In the genomic region with DNA sequence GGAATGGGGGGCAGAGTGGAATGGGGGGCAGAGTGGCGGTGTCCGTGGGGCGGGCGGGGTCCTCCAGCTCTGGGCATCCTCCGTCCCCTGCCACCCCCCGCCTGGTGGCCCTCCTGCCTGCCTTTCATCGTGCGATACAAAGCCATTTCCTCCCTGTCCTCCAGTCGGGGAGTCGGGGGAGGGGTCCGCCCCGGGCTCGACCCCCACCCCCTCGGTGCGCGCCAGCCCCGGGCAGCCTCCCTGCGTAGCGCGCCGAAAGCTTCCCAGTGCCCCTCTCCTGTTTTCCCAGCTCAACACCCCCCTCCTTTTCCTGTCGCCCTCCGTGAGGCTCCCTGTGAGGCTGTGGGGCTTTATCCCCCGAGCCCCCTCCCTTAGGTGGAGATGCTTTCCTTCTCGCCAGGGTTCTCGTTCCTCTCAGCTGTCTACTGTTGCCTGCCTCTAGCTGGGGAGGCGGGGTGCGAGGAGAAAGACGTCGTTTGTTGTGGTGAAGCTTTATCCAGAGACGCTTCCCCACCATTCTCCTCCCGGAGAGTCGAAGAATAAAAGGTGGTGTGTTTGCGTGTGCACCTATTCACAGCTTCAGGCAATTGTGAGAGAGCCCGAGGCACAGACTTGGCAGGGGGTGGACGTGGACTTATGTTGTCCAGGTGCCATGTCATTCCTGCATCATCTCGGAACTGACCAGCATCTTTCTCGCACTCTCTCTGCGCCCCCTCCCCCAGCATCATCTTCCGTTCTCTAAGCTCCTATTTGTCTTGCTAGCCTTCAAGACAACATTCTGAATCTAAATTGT, we compare ENCODE assay signal across 8 cellular contexts. TPM values are rescaled to one million over a fixed set of nuclear protein-coding genes. Genes with fewer than 3 reads are reported as not detected.
A peak's percentile ranks its signal among the peaks of the same experiment; 100 is the strongest.
DNase-seq lines count a peak whose midpoint lies in the region; ATAC-seq and TF ChIP-seq lines count a peak whose summit lies in the region.

No MANE protein-coding gene starts in this region.

- no peak for ATAC-seq in natural killer cell treated with Interleukin-12 subunit alpha and Interleukin-12 subunit beta and Interleukin-15 and Interleukin-18, amount 100 ng/mL, for 72 hours
- no peak for ATAC-seq in HG02588 (IDR thresholded peaks at IDR 0.05; ENCODE audit: unreplicated experiment)

- H3K36me3 ChIP-seq in HEK293 (ENCODE audit: control insufficient read depth in 2 of 2, insufficient read depth in 1 of 2, low read length in 2 of 2): no peaks in the 10 kb centered on the region
- no peaks in the 10 kb centered on the region for H3K36me3 ChIP-seq in esophagus squamous epithelium
- no peaks in the 10 kb centered on the region for H3K36me3 ChIP-seq in vagina

- CTCF ChIA-PET in HEK293 (lab: Yijun Ruan, JAX): interaction anchor here (0.6 to 2.2 kb wide), 9 partner anchors 16 to 557 kb away, joined by 3 to 15 read pairs (median 4); no protein-coding TSS in a partner anchor

- intact Hi-C loops in esophagus squamous epithelium (cut with DNase I) (no loop called here), vagina (cut with DNase I) (no loop called here)

- no peak for TF ChIP-seq CTCF in HEK293 (tag by site-specific recombination; IDR thresholded peaks at IDR 0.05)
- no peak for TF ChIP-seq CTCF in esophagus squamous epithelium (IDR thresholded peaks at IDR 0.05)
- TF ChIP-seq CTCF in vagina (IDR thresholded peaks at IDR 0.05): no peak

- no peaks in the 10 kb centered on the region for H3K9me3 ChIP-seq in HEK293 (ENCODE audit: control insufficient read depth, insufficient read depth, low read depth, low read length)
- no peaks in the 10 kb centered on the region for H3K9me3 ChIP-seq in esophagus squamous epithelium
- no peaks in the 10 kb centered on the region for H3K9me3 ChIP-seq in vagina

- H3K4me3 ChIP-seq in HEK293 (ENCODE audit: low read depth, low read length) (peak overlapping the region; percentile 95), esophagus squamous epithelium (peak overlapping the region; percentile 64 to 84 (median 78)), vagina (peak overlapping the region; percentile 79 to 89)

- peak in 12 of 14 donors; percentile 34 to 73 (median 48) for DNase-seq in C1 segment of cervical spinal cord (lab: John Stamatoyannopoulos, UW)
- peak; percentile 4 to 19 for DNase-seq in activated CD4-positive, alpha-beta T cell treated with anti-CD3 and anti-CD28 coated beads, Interleukin-2, amount 50 U/mL, for 48 hours
- DNase-seq in esophagus squamous epithelium (lab: John Stamatoyannopoulos, UW): no peak
- no peak for DNase-seq in natural killer cell treated with Interleukin-12 subunit alpha and Interleukin-12 subunit beta and Interleukin-15 and Interleukin-18, amount 100 ng/mL, for 72 hours (ENCODE audit: low spot score)
- DNase-seq in vagina (ENCODE audit: extremely low spot score in 2 of 2): no peak
- DNase-seq in NK-92 treated with Interleukin-12 subunit alpha and Interleukin-12 subunit beta, amount 100 ng/mL, for 24 hours (lab: John Stamatoyannopoulos, UW): no peak

- no peaks in the 10 kb centered on the region for H3K36me3 Mint-ChIP-seq in natural killer cell treated with Interleukin-12 subunit alpha and Interleukin-12 subunit beta and Interleukin-15 and Interleukin-18, amount 100 ng/mL, for 72 hours

- no peak for TF ChIP-seq POLR2A in esophagus squamous epithelium (IDR thresholded peaks at IDR 0.05)
- TF ChIP-seq POLR2A in vagina (IDR thresholded peaks at IDR 0.05): no peak

- H3K9me3 Mint-ChIP-seq in natural killer cell treated with Interleukin-12 subunit alpha and Interleukin-12 subunit beta and Interleukin-15 and Interleukin-18, amount 100 ng/mL, for 72 hours: no peaks in the 10 kb centered on the region

- H3K27me3 ChIP-seq in esophagus squamous epithelium (peaks cover 0 to 9% (median 0%) of the 10 kb centered on the region in 4 donors), vagina (no peaks in the 10 kb centered on the region)

- H3K4me3 Mint-ChIP-seq in natural killer cell treated with Interleukin-12 subunit alpha and Interleukin-12 subunit beta and Interleukin-15 and Interleukin-18, amount 100 ng/mL, for 72 hours: peak overlapping the region; percentile 81

- H3K4me1 ChIP-seq in HEK293 (ENCODE audit: control insufficient read depth, insufficient read depth, low read length): no peaks in the 10 kb centered on the region
- peaks cover 6 to 25% (median 10%) of the 10 kb centered on the region in 3 donors for H3K4me1 ChIP-seq in esophagus squamous epithelium
- H3K4me1 ChIP-seq in vagina: peaks cover 7% of the 10 kb centered on the region

- peaks cover 15 to 19% of the 10 kb centered on the region in 2 donors for H3K4me1 Mint-ChIP-seq in natural killer cell treated with Interleukin-12 subunit alpha and Interleukin-12 subunit beta and Interleukin-15 and Interleukin-18, amount 100 ng/mL, for 72 hours (ENCODE audit: low read depth in 2 of 2)

- POLR2A ChIA-PET in HEK293 (lab: Yijun Ruan, JAX): interaction anchor here (0.6 to 1.7 kb wide), 11 partner anchors 11 to 690 kb away, joined by 3 to 13 read pairs (median 4); partner anchors contain the start of gene METTL13

- 1 to 4% methylated on average over 6 to 20 of the region's 40 CpGs for WGBS in esophagus squamous epithelium, 2 donors

- peak overlapping the region in 1 of 2 donors; percentile 64 for H3K27ac Mint-ChIP-seq in natural killer cell treated with Interleukin-12 subunit alpha and Interleukin-12 subunit beta and Interleukin-15 and Interleukin-18, amount 100 ng/mL, for 72 hours

- peaks cover 18 to 30% of the 10 kb centered on the region in 2 donors for H3K27me3 Mint-ChIP-seq in natural killer cell treated with Interleukin-12 subunit alpha and Interleukin-12 subunit beta and Interleukin-15 and Interleukin-18, amount 100 ng/mL, for 72 hours

- H3K27ac ChIP-seq in HEK293 (ENCODE audit: extremely low read depth, low read depth, low read length) (no peak overlapping the region; the same call in 1 of the 2 replicates), esophagus squamous epithelium (peak overlapping the region in 3 of 4 donors; percentile 80 to 84 (median 83)), vagina (peak overlapping the region; percentile 81)

TF ChIP-seq in HEK293, 187 proteins besides CTCF, POLR2A, EP300 and RAD21 (continues in another document):
- TF ChIP-seq WT1 (tag by site-specific recombination; IDR thresholded peaks at IDR 0.05) (no peak), ZNF558 (tag by site-specific recombination; IDR thresholded peaks at IDR 0.05) (no peak), PRDM1 (tag by site-specific recombination; IDR thresholded peaks at IDR 0.05) (peak; percentile 61), ZBTB17 (tag by site-specific recombination; IDR thresholded peaks at IDR 0.05) (0 out of 2 replicates have a peak, but pooled peaks have one; percentile 22), MEIS1 (CRISPR knock-in tag; IDR thresholded peaks at IDR 0.05; ENCODE audit: borderline replicate concordance) (no peak), HOXD13 (CRISPR knock-in tag; IDR thresholded peaks at IDR 0.05; ENCODE audit: borderline replicate concordance) (no peak), GLIS2 (tag by site-specific recombination; IDR thresholded peaks at IDR 0.05) (peak; percentile 90), ZNF626 (tag by site-specific recombination; IDR thresholded peaks at IDR 0.05) (no peak), ZNF707 (tag by site-specific recombination; IDR thresholded peaks at IDR 0.05) (no peak), ZFHX2 (tag by site-specific recombination; conservative IDR thresholded peaks at IDR 0.05) (no peak), ZNF112 (tag by site-specific recombination; IDR thresholded peaks at IDR 0.05) (no peak)
- TF ChIP-seq, protein P1, sequence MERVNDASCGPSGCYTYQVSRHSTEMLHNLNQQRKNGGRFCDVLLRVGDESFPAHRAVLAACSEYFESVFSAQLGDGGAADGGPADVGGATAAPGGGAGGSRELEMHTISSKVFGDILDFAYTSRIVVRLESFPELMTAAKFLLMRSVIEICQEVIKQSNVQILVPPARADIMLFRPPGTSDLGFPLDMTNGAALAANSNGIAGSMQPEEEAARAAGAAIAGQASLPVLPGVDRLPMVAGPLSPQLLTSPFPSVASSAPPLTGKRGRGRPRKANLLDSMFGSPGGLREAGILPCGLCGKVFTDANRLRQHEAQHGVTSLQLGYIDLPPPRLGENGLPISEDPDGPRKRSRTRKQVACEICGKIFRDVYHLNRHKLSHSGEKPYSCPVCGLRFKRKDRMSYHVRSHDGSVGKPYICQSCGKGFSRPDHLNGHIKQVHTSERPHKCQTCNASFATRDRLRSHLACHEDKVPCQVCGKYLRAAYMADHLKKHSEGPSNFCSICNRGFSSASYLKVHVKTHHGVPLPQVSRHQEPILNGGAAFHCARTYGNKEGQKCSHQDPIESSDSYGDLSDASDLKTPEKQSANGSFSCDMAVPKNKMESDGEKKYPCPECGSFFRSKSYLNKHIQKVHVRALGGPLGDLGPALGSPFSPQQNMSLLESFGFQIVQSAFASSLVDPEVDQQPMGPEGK (tag by site-specific recombination; IDR thresholded peaks at IDR 0.05): peak; percentile 79
- TF ChIP-seq, protein P2, sequence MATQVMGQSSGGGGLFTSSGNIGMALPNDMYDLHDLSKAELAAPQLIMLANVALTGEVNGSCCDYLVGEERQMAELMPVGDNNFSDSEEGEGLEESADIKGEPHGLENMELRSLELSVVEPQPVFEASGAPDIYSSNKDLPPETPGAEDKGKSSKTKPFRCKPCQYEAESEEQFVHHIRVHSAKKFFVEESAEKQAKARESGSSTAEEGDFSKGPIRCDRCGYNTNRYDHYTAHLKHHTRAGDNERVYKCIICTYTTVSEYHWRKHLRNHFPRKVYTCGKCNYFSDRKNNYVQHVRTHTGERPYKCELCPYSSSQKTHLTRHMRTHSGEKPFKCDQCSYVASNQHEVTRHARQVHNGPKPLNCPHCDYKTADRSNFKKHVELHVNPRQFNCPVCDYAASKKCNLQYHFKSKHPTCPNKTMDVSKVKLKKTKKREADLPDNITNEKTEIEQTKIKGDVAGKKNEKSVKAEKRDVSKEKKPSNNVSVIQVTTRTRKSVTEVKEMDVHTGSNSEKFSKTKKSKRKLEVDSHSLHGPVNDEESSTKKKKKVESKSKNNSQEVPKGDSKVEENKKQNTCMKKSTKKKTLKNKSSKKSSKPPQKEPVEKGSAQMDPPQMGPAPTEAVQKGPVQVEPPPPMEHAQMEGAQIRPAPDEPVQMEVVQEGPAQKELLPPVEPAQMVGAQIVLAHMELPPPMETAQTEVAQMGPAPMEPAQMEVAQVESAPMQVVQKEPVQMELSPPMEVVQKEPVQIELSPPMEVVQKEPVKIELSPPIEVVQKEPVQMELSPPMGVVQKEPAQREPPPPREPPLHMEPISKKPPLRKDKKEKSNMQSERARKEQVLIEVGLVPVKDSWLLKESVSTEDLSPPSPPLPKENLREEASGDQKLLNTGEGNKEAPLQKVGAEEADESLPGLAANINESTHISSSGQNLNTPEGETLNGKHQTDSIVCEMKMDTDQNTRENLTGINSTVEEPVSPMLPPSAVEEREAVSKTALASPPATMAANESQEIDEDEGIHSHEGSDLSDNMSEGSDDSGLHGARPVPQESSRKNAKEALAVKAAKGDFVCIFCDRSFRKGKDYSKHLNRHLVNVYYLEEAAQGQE (tag by site-specific recombination; IDR thresholded peaks at IDR 0.05): peak; percentile 72; the same call in 1 of the 2 replicates

RNA-seq across cellular contexts. Expression of gene DNM3, which starts 0.8 kb away (rescaled TPM):
- total RNA-seq in esophagus squamous epithelium (1 to 10 TPM in 3 of 4 donors, under 1 TPM in 1; 0.91 to 3.2 (median 1.8) TPM), vagina (15.5 TPM)
- 1 to 10 TPM; 1.5 to 3.5 TPM for total RNA-seq in natural killer cell treated with Interleukin-12 subunit alpha and Interleukin-12 subunit beta and Interleukin-15 and Interleukin-18, amount 100 ng/mL, for 72 hours

Comparison
In these comparisons a context has a peak if more than half of its experiments do, and no peak if none do; other contexts are left out.
1. DNase-seq: peak in C1 segment of cervical spinal cord (12 of 14) and activated CD4-positive, alpha-beta T cell treated with anti-CD3 and anti-CD28 coated beads, Interleukin-2, amount 50 U/mL, for 48 hours (2 of 2); none in esophagus squamous epithelium (single experiment), natural killer cell treated with Interleukin-12 subunit alpha and Interleukin-12 subunit beta and Interleukin-15 and Interleukin-18, amount 100 ng/mL, for 72 hours (single experiment), vagina (0 of 2) and NK-92 treated with Interleukin-12 subunit alpha and Interleukin-12 subunit beta, amount 100 ng/mL, for 24 hours (single experiment).
2. Peak in every context shown above with its lines, with median percentiles within 50 percentile points of each other: H3K4me3 ChIP-seq.